In the genomic region with DNA sequence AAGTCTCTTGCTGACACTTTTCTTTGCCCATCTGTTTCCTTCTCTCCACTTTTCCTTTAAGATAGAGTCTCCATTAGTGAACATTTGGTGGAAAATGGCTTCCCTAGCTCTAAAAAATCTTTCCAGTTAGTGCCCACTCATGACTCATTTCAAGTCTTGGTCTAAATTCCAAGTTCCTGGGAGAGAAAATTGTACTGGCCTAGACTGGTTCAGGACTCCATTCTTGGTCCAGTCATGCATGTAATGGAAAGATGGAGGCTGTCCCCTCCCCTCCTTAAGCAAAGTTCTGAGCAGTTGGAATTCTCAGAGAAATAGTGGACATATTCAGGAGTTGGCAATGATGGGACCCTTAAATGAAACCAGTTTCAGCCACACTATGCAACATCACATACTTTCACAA, we compare ENCODE assay signal across 23 cellular contexts. TPM values are rescaled to one million over a fixed set of nuclear protein-coding genes. Genes with fewer than 3 reads are reported as not detected.
DNase-seq lines count a peak whose midpoint lies in the region; ATAC-seq, FAIRE-seq and TF ChIP-seq lines count a peak whose summit lies in the region.
"Had no signal": no experiment of that assay in that cellular context is flagged by ENCODE, and none has a peak within 500 bp of the region (broad histone marks: within the 10 kb centered on the region; RNA-seq: fewer than 3 reads in every experiment).

No MANE protein-coding gene starts in this region.

- H3K27me3 Mint-ChIP-seq in HFFc6 (ENCODE audit: insufficient read depth) = peaks cover 4% of the 10 kb centered on the region; the same call in 1 of the 2 replicates
- H3K27me3 Mint-ChIP-seq: T-helper 17 cell had no signal

- H3K4me3 Mint-ChIP-seq in HFFc6 = no peak overlapping the region
- H3K4me3 Mint-ChIP-seq: T-helper 17 cell had no signal

- peak overlapping the region; percentile 60 for H2AFZ ChIP-seq in ACC112 (ENCODE audit: low read length, unreplicated experiment)
- H2AFZ ChIP-seq: parathyroid adenoma had no signal

- H3K4me1 Mint-ChIP-seq in HFFc6 (ENCODE audit: low read depth) = peaks cover 13% of the 10 kb centered on the region

- peak; percentile 72 for DNase-seq in HFFc6
- peak; percentile 44 for DNase-seq in bronchial epithelial cell (ENCODE audit: low read depth)
- peak; percentile 68 for DNase-seq in kidney epithelial cell (ENCODE audit: low read depth)
- no peak for DNase-seq in medulla oblongata (ENCODE audit: extremely low spot score)
- no peak for DNase-seq in caudate nucleus (lab: John Stamatoyannopoulos, UW)
- DNase-seq: activated CD4-positive, alpha-beta T cell treated with anti-CD3 and anti-CD28 coated beads for 1 hour; activated CD8-positive, alpha-beta memory T cell treated with anti-CD3 and anti-CD28 coated beads, Interleukin-2, amount 50 U/mL, for 4 hours; COR-L47; effector memory CD4-positive, alpha-beta T cell; NCI-H2227 treated with DMSO at 0.1 percent for 48 hours; SHP77; small intestine; T-helper 17 cell; transverse colon had no signal

- H3K27ac ChIP-seq in ACC112 (ENCODE audit: low read depth, low read length) = no peak overlapping the region
- H3K27ac ChIP-seq in caudate nucleus (ENCODE audit: low read depth, low read length) = no peak overlapping the region
- H3K27ac ChIP-seq: A549, HL-60, KMS-11, parathyroid adenoma, transverse colon had no signal

- no peaks in the 10 kb centered on the region for H3K36me3 ChIP-seq in ACC112 (ENCODE audit: insufficient read depth, low read length)
- H3K36me3 ChIP-seq in bronchial epithelial cell (ENCODE audit: control insufficient read depth, insufficient read depth, low read length) = peaks cover 3% of the 10 kb centered on the region
- H3K36me3 ChIP-seq in kidney epithelial cell (ENCODE audit: control insufficient read depth, insufficient read depth, low read length) = no peaks in the 10 kb centered on the region

- ATAC-seq in HG02981 (IDR thresholded peaks at IDR 0.05; ENCODE audit: unreplicated experiment) = no peak
- ATAC-seq in HG03354 (IDR thresholded peaks at IDR 0.05; ENCODE audit: poor library complexity, severe bottlenecking, unreplicated experiment) = no peak
- ATAC-seq: A549, T-helper 17 cell had no signal

- peak overlapping the region; percentile 78 for H3K27ac Mint-ChIP-seq in HFFc6

- H3K9me3 Mint-ChIP-seq in HFFc6 = no peaks in the 10 kb centered on the region
- H3K9me3 Mint-ChIP-seq: brain had no signal

- H3K4me3 ChIP-seq in ACC112 (ENCODE audit: low read depth, low read length) (no peak overlapping the region), bronchial epithelial cell (ENCODE audit: low read depth, low read length) (no peak overlapping the region), kidney epithelial cell (ENCODE audit: low read depth, low read length) (no peak overlapping the region)
- H3K4me3 ChIP-seq: A549, transverse colon had no signal

- H3K27me3 ChIP-seq in ACC112 (ENCODE audit: insufficient read depth, low read length) (no peaks in the 10 kb centered on the region), bronchial epithelial cell (ENCODE audit: control insufficient read depth, insufficient read depth, low read length) (no peaks in the 10 kb centered on the region), kidney epithelial cell (ENCODE audit: control insufficient read depth, insufficient read depth, low read length) (no peaks in the 10 kb centered on the region)
- H3K27me3 ChIP-seq: transverse colon had no signal

- H3K4me1 ChIP-seq in ACC112 (ENCODE audit: control insufficient read depth, insufficient read depth, low read length, unreplicated experiment) = peaks cover under 1% of the 10 kb centered on the region

- peaks cover 12% of the 10 kb centered on the region for H3K79me2 ChIP-seq in ACC112 (ENCODE audit: control insufficient read depth, insufficient read depth, low read length, unreplicated experiment)
- H3K79me2 ChIP-seq: parathyroid adenoma had no signal

- H3K36me3 Mint-ChIP-seq in HFFc6 (ENCODE audit: low read depth) = no peaks in the 10 kb centered on the region; the same call in 1 of the 2 replicates

- TF ChIP-seq CTCF in HFFc6 (IDR thresholded peaks at IDR 0.05) (no peak), bronchial epithelial cell (IDR thresholded peaks at IDR 0.05; ENCODE audit: insufficient read depth, low read length, severe bottlenecking) (no peak), kidney epithelial cell (IDR thresholded peaks at IDR 0.05; ENCODE audit: insufficient read depth, low read length, poor library complexity, severe bottlenecking) (no peak)

- no peak for FAIRE-seq in bronchial epithelial cell (lab: Jason Lieb, UNC)
- FAIRE-seq: A549, islet of Langerhans, small intestine had no signal

RNA-seq across cellular contexts. Expression of a gene that starts 3.8 kb away (rescaled TPM):
- total RNA-seq in HFFc6 (2021; fragmentation: NEBNext Ultra II Directional; extraction: Animal tissue kit (Norgen Biotek cat#: 25700)) = 100 to 1,000 TPM; 121 to 145 (median 133) TPM
- total RNA-seq in bronchial epithelial cell (53.8 and 68.4 TPM in 2 replicates), kidney epithelial cell (50.7 and 51.2 TPM in 2 replicates)

RNA-seq across cellular contexts. Expression of a gene that starts 33.4 kb away (rescaled TPM):
- total RNA-seq in HFFc6 (2021; fragmentation: NEBNext Ultra II Directional; extraction: Animal tissue kit (Norgen Biotek cat#: 25700)) = 10 to 100 TPM; 52.9 to 70.9 (median 61.6) TPM
- 16.8 and 19.5 TPM in 2 replicates for total RNA-seq in bronchial epithelial cell
- 41.7 and 45.0 TPM in 2 replicates for total RNA-seq in kidney epithelial cell

Comparison
In these comparisons a context has a peak if more than half of its experiments do, and no peak if none do; other contexts are left out.
1. DNase-seq: peak in HFFc6 (single experiment), bronchial epithelial cell (single experiment) and kidney epithelial cell (single experiment); none in medulla oblongata (single experiment) and caudate nucleus (0 of 61).